9 cellular contexts compared by ENCODE assay signal in the genomic region with DNA sequence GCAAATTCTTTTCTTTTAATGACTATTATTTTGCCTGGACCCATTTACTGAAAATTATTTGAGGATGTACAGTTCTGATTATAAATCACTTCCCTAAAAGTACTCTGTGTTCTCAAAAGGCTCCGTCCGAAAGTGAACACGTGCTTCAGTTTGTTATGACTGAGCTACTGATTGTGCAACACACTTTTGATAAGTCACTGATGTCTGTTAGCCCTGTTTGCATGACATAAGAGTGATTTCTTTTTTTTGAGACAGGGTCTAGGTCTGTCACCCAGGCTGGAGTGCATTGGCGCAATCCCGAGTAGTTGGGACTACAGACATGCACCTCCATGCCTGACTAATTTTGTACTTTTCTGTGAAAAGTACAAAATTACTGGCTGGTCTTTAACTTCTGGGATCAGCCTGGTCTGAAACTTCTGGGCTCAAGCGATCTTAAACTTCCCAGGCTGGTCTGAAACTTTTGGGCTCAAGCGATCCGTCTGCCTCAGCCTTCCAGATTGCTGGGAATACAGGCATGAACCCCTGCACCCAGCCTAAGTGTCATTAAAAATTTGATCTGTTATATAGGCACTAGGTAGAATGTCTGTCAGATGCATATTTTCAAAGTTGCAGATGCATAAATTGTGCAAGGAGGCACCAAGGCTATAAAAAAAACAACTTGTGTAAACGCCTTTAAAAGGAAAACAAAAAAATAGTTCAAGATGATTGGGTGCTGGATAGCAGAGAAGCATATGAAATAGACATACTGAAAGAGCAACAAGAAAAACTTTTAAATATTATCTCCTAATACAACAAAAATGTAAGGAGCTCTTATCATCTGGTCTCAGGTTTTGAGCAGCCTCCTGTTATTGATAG.
DNase-seq lines count a peak whose midpoint lies in the region; ATAC-seq, FAIRE-seq and TF ChIP-seq lines count a peak whose summit lies in the region.
"Had no signal": no experiment of that assay in that cellular context is flagged by ENCODE, and none has a peak within 500 bp of the region (broad histone marks: within the 10 kb centered on the region; RNA-seq: fewer than 3 reads in every experiment).

No MANE protein-coding gene starts in this region.

- H3K36me3 ChIP-seq in K562 (ENCODE audit: control insufficient read depth, insufficient read depth, low read length) = no peaks in the 10 kb centered on the region
- H3K36me3 ChIP-seq in left lung = no peaks in the 10 kb centered on the region

- CTCF ChIA-PET in K562 (lab: Yijun Ruan, JAX; ENCODE audit: low intra/inter-chr PET ratio) = no interaction called here

- H3K9me3 ChIP-seq in K562 (replicated peaks; ENCODE audit: control insufficient read depth, insufficient read depth, low read depth, low read length) = no peaks in the 10 kb centered on the region
- H3K9me3 ChIP-seq in left lung = no peaks in the 10 kb centered on the region

- TF ChIP-seq POLR2A in K562 (conservative IDR thresholded peaks at IDR 0.05) = no peak

- no peaks in the 10 kb centered on the region for H3K9me1 ChIP-seq in K562 (ENCODE audit: control insufficient read depth, insufficient read depth, low read length)

- no peak overlapping the region for H3K4me3 Mint-ChIP-seq in HFFc6

- intact Hi-C loops in K562 (cut with micrococcal nuclease) (loop anchor here (10.0 kb wide), 1 partner anchor 111 kb away; the partner anchor contains the start of gene SRGAP1), left lung (cut with DNase I) (no loop called here)

- H3K27ac ChIP-seq in K562 (ENCODE audit: extremely low read depth, low read depth, low read length) = no peak overlapping the region
- H3K27ac ChIP-seq in left lung = peak overlapping the region; percentile 40 to 55
- peak overlapping the region; percentile 31 for H3K27ac ChIP-seq in substantia nigra (ENCODE audit: low read depth, low read length, poor library complexity, severe bottlenecking)

- in situ Hi-C loops in K562 (cut with MboI) (no loop called here), GM13977 (cut with MboI; ENCODE audit: low pct_unique_long_range_greater_than_20kb, low sequenced_read_pairs, unreplicated experiment) (no loop called here)

- peaks cover 20% of the 10 kb centered on the region for H3K36me3 Mint-ChIP-seq in HFFc6 (ENCODE audit: low read depth)

- ATAC-seq in K562 = no peak
- ATAC-seq in left lung = peak; percentile 92
- ATAC-seq in GM19023 (IDR thresholded peaks at IDR 0.05; ENCODE audit: unreplicated experiment) = no peak

- H3K27ac Mint-ChIP-seq in HFFc6 = peak overlapping the region; percentile 31; the same call in 1 of the 2 replicates

- H3K79me2 ChIP-seq in K562 (ENCODE audit: control insufficient read depth, insufficient read depth, low read length) = no peaks in the 10 kb centered on the region

- H3K4me1 ChIP-seq in K562 (replicated peaks in 1 of 2; ENCODE audit: control insufficient read depth in 2 of 2, insufficient read depth in 2 of 2, low read length in 2 of 2) = no peaks in the 10 kb centered on the region; a peak in 1 of 5 replicates
- peaks cover 9 to 29% of the 10 kb centered on the region in 2 donors for H3K4me1 ChIP-seq in left lung

- H3K9me3 Mint-ChIP-seq in HFFc6 = no peaks in the 10 kb centered on the region

- POLR2A ChIA-PET in K562 (lab: Yijun Ruan, JAX) = interaction anchor here (0.8 kb wide), 1 partner anchor 16 kb away, joined by 4 read pairs; no protein-coding TSS in a partner anchor

- H3K4me2 ChIP-seq in K562 (ENCODE audit: insufficient read depth, low read length) = no peak overlapping the region

- no peak overlapping the region for H3K9ac ChIP-seq in K562 (ENCODE audit: insufficient read depth in 1 of 2, low read depth in 2 of 2, low read length in 2 of 2)

- WGBS in K562 (ENCODE audit: insufficient coverage, low coverage, missing lambda C conversion rate) = 8% methylated on average over 9 of the region's 9 CpGs

- H3K27me3 ChIP-seq in K562 (ENCODE audit: control insufficient read depth in 2 of 2, insufficient read depth in 2 of 2, low read length in 2 of 2) (no peaks in the 10 kb centered on the region; a peak in 2 of 5 replicates), left lung (no peaks in the 10 kb centered on the region)

- no peak for TF ChIP-seq CTCF in HFFc6 (IDR thresholded peaks at IDR 0.05)
- TF ChIP-seq CTCF in K562 (IDR thresholded peaks at IDR 0.05 in 2 of 3, conservative IDR thresholded peaks at IDR 0.05 in 1 of 3; ENCODE audit: insufficient read depth in 2 of 3, low read depth in 1 of 3, low read length in 3 of 3) = no peak
- no peak for TF ChIP-seq CTCF in left lung (IDR thresholded peaks at IDR 0.05)
- no peak for TF ChIP-seq CTCF in GM13977 (IDR thresholded peaks at IDR 0.05; ENCODE audit: extremely low read depth, insufficient read depth, missing control alignments)

- H2AFZ ChIP-seq in K562 (ENCODE audit: low read depth, low read length) = no peak overlapping the region

- no TSS peak for BruUV-seq in K562 (replicated peaks; lab: Mats Ljungman, UMichigan)

- FAIRE-seq in K562 (lab: Jason Lieb, UNC) = no peak
- FAIRE-seq: RCC 7860 had no signal

- H3K4me1 Mint-ChIP-seq in HFFc6 (ENCODE audit: low read depth) = peaks cover 60% of the 10 kb centered on the region

- H3K27me3 Mint-ChIP-seq in HFFc6 (ENCODE audit: insufficient read depth) = peaks cover 8% of the 10 kb centered on the region; the same call in 1 of the 2 replicates

- no peaks in the 10 kb centered on the region for H4K20me1 ChIP-seq in K562 (replicated peaks; ENCODE audit: control insufficient read depth, insufficient read depth, low read length)

- TF ChIP-seq EP300 in K562 (IDR thresholded peaks at IDR 0.05; ENCODE audit: low read length) = no peak

- DNase-seq in HFFc6 (no peak), K562 (ENCODE audit: extremely low read depth in 1 of 4, low spot score in 3 of 4) (no peak), left lung (peak in 1 of 2 donors; percentile 35), substantia nigra (lab: John Stamatoyannopoulos, UW) (peak in 4 of 49 donors; percentile 18 to 40 (median 20)), NCI-H1436 (lab: John Stamatoyannopoulos, UW) (no peak), GM13977 (ENCODE audit: low spot score) (no peak)
- DNase-seq in activated CD8-positive, alpha-beta memory T cell treated with anti-CD3 and anti-CD28 coated beads for 24 hours = no peak

- H3K4me3 ChIP-seq in K562 = no peak overlapping the region
- no peak overlapping the region for H3K4me3 ChIP-seq in left lung

- TF ChIP-seq RAD21 in K562 (CRISPR knock-in tag; conservative IDR thresholded peaks at IDR 0.05 in 1 of 2, IDR thresholded peaks at IDR 0.05 in 1 of 2) = no peak

TF ChIP-seq in K562, 482 proteins besides CTCF, POLR2A, EP300 and RAD21 (continues in another document):
- TF ChIP-seq, protein P1, sequence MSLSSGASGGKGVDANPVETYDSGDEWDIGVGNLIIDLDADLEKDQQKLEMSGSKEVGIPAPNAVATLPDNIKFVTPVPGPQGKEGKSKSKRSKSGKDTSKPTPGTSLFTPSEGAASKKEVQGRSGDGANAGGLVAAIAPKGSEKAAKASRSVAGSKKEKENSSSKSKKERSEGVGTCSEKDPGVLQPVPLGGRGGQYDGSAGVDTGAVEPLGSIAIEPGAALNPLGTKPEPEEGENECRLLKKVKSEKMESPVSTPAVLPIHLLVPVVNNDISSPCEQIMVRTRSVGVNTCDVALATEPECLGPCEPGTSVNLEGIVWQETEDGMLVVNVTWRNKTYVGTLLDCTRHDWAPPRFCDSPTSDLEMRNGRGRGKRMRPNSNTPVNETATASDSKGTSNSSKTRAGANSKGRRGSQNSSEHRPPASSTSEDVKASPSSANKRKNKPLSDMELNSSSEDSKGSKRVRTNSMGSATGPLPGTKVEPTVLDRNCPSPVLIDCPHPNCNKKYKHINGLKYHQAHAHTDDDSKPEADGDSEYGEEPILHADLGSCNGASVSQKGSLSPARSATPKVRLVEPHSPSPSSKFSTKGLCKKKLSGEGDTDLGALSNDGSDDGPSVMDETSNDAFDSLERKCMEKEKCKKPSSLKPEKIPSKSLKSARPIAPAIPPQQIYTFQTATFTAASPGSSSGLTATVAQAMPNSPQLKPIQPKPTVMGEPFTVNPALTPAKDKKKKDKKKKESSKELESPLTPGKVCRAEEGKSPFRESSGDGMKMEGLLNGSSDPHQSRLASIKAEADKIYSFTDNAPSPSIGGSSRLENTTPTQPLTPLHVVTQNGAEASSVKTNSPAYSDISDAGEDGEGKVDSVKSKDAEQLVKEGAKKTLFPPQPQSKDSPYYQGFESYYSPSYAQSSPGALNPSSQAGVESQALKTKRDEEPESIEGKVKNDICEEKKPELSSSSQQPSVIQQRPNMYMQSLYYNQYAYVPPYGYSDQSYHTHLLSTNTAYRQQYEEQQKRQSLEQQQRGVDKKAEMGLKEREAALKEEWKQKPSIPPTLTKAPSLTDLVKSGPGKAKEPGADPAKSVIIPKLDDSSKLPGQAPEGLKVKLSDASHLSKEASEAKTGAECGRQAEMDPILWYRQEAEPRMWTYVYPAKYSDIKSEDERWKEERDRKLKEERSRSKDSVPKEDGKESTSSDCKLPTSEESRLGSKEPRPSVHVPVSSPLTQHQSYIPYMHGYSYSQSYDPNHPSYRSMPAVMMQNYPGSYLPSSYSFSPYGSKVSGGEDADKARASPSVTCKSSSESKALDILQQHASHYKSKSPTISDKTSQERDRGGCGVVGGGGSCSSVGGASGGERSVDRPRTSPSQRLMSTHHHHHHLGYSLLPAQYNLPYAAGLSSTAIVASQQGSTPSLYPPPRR (CRISPR knock-in tag; IDR thresholded peaks at IDR 0.05; ENCODE audit: borderline replicate concordance) = no peak
- TF ChIP-seq ZKSCAN8 (CRISPR knock-in tag; IDR thresholded peaks at IDR 0.05) (no peak), CEBPG (CRISPR knock-in tag; IDR thresholded peaks at IDR 0.05) (no peak), CEBPG (tag; conservative IDR thresholded peaks at IDR 0.05 in 1 of 2, IDR thresholded peaks at IDR 0.05 in 1 of 2) (peak; percentile 52 to 54; a peak in 3 of 4 replicates), CCNT2 (IDR thresholded peaks at IDR 0.05; ENCODE audit: borderline replicate concordance, extremely low read depth, insufficient read length, low read depth, low read length) (no peak)
- TF ChIP-seq, protein P2, sequence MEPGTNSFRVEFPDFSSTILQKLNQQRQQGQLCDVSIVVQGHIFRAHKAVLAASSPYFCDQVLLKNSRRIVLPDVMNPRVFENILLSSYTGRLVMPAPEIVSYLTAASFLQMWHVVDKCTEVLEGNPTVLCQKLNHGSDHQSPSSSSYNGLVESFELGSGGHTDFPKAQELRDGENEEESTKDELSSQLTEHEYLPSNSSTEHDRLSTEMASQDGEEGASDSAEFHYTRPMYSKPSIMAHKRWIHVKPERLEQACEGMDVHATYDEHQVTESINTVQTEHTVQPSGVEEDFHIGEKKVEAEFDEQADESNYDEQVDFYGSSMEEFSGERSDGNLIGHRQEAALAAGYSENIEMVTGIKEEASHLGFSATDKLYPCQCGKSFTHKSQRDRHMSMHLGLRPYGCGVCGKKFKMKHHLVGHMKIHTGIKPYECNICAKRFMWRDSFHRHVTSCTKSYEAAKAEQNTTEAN (CRISPR knock-in tag; IDR thresholded peaks at IDR 0.05) = no peak
